In the genomic region with DNA sequence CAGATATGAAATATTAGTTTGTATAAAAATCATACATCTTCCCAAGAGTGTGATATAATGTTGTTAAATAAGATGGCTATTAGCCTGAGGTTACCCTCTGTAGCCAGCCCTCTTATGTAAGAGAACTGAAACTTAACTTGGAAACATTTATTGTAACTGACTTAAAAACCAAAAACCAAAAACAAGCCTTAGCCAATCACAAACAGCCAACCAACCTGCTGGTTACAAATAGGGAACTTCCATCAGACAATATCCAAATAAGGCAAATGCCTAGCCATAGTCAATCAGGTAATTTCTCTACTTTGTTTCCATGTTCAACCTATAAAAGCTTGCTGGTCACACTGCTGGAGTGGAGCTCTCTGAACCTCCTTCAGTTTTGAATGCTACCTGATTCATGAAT, we compare ENCODE assay signal across 1 cellular context.
TF ChIP-seq lines count a peak whose summit lies in the region.

No MANE protein-coding gene starts in this region.

TF ChIP-seq in HepG2, 621 proteins besides CTCF, POLR2A, EP300 and RAD21:
- TF ChIP-seq ZFP36 (IDR thresholded peaks at IDR 0.05; ENCODE audit: borderline replicate concordance, low read depth, low read length, partially characterized antibody), result no peak
- TF ChIP-seq, protein P1, sequence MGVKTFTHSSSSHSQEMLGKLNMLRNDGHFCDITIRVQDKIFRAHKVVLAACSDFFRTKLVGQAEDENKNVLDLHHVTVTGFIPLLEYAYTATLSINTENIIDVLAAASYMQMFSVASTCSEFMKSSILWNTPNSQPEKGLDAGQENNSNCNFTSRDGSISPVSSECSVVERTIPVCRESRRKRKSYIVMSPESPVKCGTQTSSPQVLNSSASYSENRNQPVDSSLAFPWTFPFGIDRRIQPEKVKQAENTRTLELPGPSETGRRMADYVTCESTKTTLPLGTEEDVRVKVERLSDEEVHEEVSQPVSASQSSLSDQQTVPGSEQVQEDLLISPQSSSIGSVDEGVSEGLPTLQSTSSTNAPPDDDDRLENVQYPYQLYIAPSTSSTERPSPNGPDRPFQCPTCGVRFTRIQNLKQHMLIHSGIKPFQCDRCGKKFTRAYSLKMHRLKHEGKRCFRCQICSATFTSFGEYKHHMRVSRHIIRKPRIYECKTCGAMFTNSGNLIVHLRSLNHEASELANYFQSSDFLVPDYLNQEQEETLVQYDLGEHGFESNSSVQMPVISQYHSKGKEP (CRISPR knock-in tag; IDR thresholded peaks at IDR 0.05), result no peak
- TF ChIP-seq, protein P2, sequence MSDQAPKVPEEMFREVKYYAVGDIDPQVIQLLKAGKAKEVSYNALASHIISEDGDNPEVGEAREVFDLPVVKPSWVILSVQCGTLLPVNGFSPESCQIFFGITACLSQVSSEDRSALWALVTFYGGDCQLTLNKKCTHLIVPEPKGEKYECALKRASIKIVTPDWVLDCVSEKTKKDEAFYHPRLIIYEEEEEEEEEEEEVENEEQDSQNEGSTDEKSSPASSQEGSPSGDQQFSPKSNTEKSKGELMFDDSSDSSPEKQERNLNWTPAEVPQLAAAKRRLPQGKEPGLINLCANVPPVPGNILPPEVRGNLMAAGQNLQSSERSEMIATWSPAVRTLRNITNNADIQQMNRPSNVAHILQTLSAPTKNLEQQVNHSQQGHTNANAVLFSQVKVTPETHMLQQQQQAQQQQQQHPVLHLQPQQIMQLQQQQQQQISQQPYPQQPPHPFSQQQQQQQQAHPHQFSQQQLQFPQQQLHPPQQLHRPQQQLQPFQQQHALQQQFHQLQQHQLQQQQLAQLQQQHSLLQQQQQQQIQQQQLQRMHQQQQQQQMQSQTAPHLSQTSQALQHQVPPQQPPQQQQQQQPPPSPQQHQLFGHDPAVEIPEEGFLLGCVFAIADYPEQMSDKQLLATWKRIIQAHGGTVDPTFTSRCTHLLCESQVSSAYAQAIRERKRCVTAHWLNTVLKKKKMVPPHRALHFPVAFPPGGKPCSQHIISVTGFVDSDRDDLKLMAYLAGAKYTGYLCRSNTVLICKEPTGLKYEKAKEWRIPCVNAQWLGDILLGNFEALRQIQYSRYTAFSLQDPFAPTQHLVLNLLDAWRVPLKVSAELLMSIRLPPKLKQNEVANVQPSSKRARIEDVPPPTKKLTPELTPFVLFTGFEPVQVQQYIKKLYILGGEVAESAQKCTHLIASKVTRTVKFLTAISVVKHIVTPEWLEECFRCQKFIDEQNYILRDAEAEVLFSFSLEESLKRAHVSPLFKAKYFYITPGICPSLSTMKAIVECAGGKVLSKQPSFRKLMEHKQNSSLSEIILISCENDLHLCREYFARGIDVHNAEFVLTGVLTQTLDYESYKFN (CRISPR knock-in tag; conservative IDR thresholded peaks at IDR 0.05), result no peak
- TF ChIP-seq, protein P3, sequence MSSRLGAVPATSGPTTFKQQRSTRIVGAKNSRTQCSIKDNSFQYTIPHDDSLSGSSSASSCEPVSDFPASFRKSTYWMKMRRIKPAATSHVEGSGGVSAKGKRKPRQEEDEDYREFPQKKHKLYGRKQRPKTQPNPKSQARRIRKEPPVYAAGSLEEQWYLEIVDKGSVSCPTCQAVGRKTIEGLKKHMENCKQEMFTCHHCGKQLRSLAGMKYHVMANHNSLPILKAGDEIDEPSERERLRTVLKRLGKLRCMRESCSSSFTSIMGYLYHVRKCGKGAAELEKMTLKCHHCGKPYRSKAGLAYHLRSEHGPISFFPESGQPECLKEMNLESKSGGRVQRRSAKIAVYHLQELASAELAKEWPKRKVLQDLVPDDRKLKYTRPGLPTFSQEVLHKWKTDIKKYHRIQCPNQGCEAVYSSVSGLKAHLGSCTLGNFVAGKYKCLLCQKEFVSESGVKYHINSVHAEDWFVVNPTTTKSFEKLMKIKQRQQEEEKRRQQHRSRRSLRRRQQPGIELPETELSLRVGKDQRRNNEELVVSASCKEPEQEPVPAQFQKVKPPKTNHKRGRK (CRISPR knock-in tag; IDR thresholded peaks at IDR 0.05), result no peak
- no peak for TF ChIP-seq NKX3-1 (CRISPR knock-in tag; IDR thresholded peaks at IDR 0.05)
- TF ChIP-seq, protein P4, sequence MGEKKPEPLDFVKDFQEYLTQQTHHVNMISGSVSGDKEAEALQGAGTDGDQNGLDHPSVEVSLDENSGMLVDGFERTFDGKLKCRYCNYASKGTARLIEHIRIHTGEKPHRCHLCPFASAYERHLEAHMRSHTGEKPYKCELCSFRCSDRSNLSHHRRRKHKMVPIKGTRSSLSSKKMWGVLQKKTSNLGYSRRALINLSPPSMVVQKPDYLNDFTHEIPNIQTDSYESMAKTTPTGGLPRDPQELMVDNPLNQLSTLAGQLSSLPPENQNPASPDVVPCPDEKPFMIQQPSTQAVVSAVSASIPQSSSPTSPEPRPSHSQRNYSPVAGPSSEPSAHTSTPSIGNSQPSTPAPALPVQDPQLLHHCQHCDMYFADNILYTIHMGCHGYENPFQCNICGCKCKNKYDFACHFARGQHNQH (CRISPR knock-in tag; IDR thresholded peaks at IDR 0.05), result no peak
- TF ChIP-seq ZNF761 (CRISPR knock-in tag; conservative IDR thresholded peaks at IDR 0.05), result no peak
TF ChIP-seq in HepG2: peak in this region for 0.
